Comparison of ENCODE assay signal across 8 cellular contexts in genomic region chr4:6942238-6942800, GRCh38. TPM values are rescaled to one million over a fixed set of nuclear protein-coding genes. Genes with fewer than 3 reads are reported as not detected.
DNase-seq lines count a peak whose midpoint lies in the region; FAIRE-seq and TF ChIP-seq lines count a peak whose summit lies in the region.

No MANE protein-coding gene starts in this region.

- H3K27ac ChIP-seq in sigmoid colon (peak overlapping the region; percentile 58 to 66 (median 63)), thyroid gland (peak overlapping the region in 1 of 3 donors; percentile 48)

- H3K4me1 ChIP-seq in sigmoid colon, result peaks cover 0 to 24% (median 19%) of the 10 kb centered on the region in 4 donors
- no peaks in the 10 kb centered on the region for H3K4me1 ChIP-seq in thyroid gland

- TF ChIP-seq EP300 in sigmoid colon (IDR thresholded peaks at IDR 0.05), result peak in 1 of 4 donors; percentile 48

- H3K4me3 ChIP-seq in HFF-Myc (replicated peaks; ENCODE audit: low read depth, low read length) (no peak overlapping the region), sigmoid colon (no peak overlapping the region), thyroid gland (replicated peaks in 1 of 3) (no peak overlapping the region)

- 22 to 27% methylated on average over 7 of the region's 7 CpGs for WGBS in sigmoid colon, 2 donors
- 62 to 79% methylated on average over 7 of the region's 7 CpGs for WGBS in thyroid gland, 2 donors

- peak; percentile 66 for FAIRE-seq in GM12892 (lab: Jason Lieb, UNC)

- in situ Hi-C loops in G401 (cut with HindIII; ENCODE audit: low sequenced_read_pairs), result no loop called here

- intact Hi-C loops in sigmoid colon (cut with DNase I) (no loop called here), thyroid gland (cut with DNase I) (no loop called here)

- DNase-seq in GM12892 (ENCODE audit: insufficient read length) (no peak), HFF-Myc (ENCODE audit: extremely low read depth, low read depth) (peak; percentile 71), NAMALWA (ENCODE audit: low spot score) (peak; percentile 56), glomerular visceral epithelial cell (ENCODE audit: extremely low spot score) (peak; percentile 80), sigmoid colon (no peak), G401 (ENCODE audit: low spot score) (no peak), thyroid gland (no peak)
- DNase-seq in activated effector memory CD4-positive, alpha-beta T cell treated with anti-CD3 and anti-CD28 coated beads, Interleukin-2, amount 50 U/mL, for 16 hours, result peak; percentile 76

- H3K36me3 ChIP-seq in sigmoid colon, result no peaks in the 10 kb centered on the region
- H3K36me3 ChIP-seq in thyroid gland, result no peaks in the 10 kb centered on the region

- H3K9me3 ChIP-seq in sigmoid colon, result no peaks in the 10 kb centered on the region
- no peaks in the 10 kb centered on the region for H3K9me3 ChIP-seq in thyroid gland

- TF ChIP-seq POLR2A in GM12892 (IDR thresholded peaks at IDR 0.05; ENCODE audit: low read depth, low read length) (no peak), sigmoid colon (IDR thresholded peaks at IDR 0.05) (no peak), thyroid gland (IDR thresholded peaks at IDR 0.05) (no peak)

- no peaks in the 10 kb centered on the region for H3K27me3 ChIP-seq in sigmoid colon
- no peaks in the 10 kb centered on the region for H3K27me3 ChIP-seq in thyroid gland

- no peak for TF ChIP-seq CTCF in HFF-Myc (IDR thresholded peaks at IDR 0.05; ENCODE audit: low read depth, low read length, missing control alignments)
- no peak for TF ChIP-seq CTCF in sigmoid colon (IDR thresholded peaks at IDR 0.05)
- no peak for TF ChIP-seq CTCF in thyroid gland (IDR thresholded peaks at IDR 0.05)

RNA-seq across cellular contexts. Expression of gene TBC1D14, which starts 32.7 kb away (rescaled TPM):
- 18.1 TPM for polyA plus RNA-seq in GM12892 (2012; ENCODE audit: missing spikeins)
- total RNA-seq in sigmoid colon (10 to 100 TPM; 26.3 to 46.4 (median 32.6) TPM), thyroid gland (10 to 100 TPM; 39.8 to 47.0 (median 46.0) TPM)
- 10 to 100 TPM; 19.2 to 38.5 (median 22.2) TPM for polyA plus RNA-seq in sigmoid colon
- 53.5 and 58.4 TPM in 2 replicates for total RNA-seq in G401 (2014; rRNA removed; shearing (Covaris generic))

Comparison
In these comparisons a context has a peak if more than half of its experiments do, and no peak if none do; other contexts are left out.
1. DNase-seq: peak in HFF-Myc (single experiment), NAMALWA (single experiment), activated effector memory CD4-positive, alpha-beta T cell treated with anti-CD3 and anti-CD28 coated beads, Interleukin-2, amount 50 U/mL, for 16 hours (single experiment) and glomerular visceral epithelial cell (single experiment); none in GM12892 (single experiment), sigmoid colon (single experiment), G401 (single experiment) and thyroid gland (0 of 2).